27 cellular contexts compared by ENCODE assay signal in genomic region chr2:59893612-59894011, GRCh38.
"Had no signal": no experiment of that assay in that cellular context is flagged by ENCODE, and none has a peak within 500 bp of the region (broad histone marks: within the 10 kb centered on the region; RNA-seq: fewer than 3 reads in every experiment).

No MANE protein-coding gene starts in this region.

- H3K9me3 ChIP-seq: stomach, suprapubic skin, testis, thoracic aorta, thyroid gland, tibial artery, tibial nerve, transverse colon, upper lobe of left lung, upper lobe of right lung, uterus, vagina had no signal

- FAIRE-seq: urothelium cell line had no signal

- H3K27me3 ChIP-seq: stomach, suprapubic skin, testis, thyroid gland, tibial artery, tibial nerve, transverse colon, upper lobe of left lung, upper lobe of right lung, uterus, vagina had no signal

- H3K4me1 ChIP-seq: stomach, suprapubic skin, testis, thyroid gland, tibial artery, tibial nerve, transverse colon, upper lobe of left lung, upper lobe of right lung, uterus, vagina had no signal

- H3K4me3 ChIP-seq: stomach, suprapubic skin, testis, thoracic aorta, thyroid gland, tibial artery, tibial nerve, transverse colon, upper lobe of left lung, upper lobe of right lung, uterus, vagina had no signal

- DNase-seq: stimulated activated CD4-positive, alpha-beta T cell treated with anti-CD3 and anti-CD28 coated beads, Interleukin-2, amount 100 ng/mL, for 48 hours; stimulated activated CD4-positive, alpha-beta T cell treated with anti-CD3 and anti-CD28 coated beads, Interleukin-4, amount 100 ng/mL, for 1 hour; stimulated activated CD4-positive, alpha-beta T cell treated with anti-CD3 and anti-CD28 coated beads, Interleukin-4, amount 100 ng/mL, for 24 hours; stimulated activated CD4-positive, alpha-beta T cell treated with anti-CD3 and anti-CD28 coated beads, Interleukin-4, amount 100 ng/mL, for 4 hours; stimulated activated CD8-positive, alpha-beta memory T cell treated with anti-CD3 and anti-CD28 coated beads, Interleukin-4, amount 100 ng/mL, for 48 hours; stimulated activated naive B cell treated with anti-CD40 and anti-IgM and Interleukin-4, amounts not matched to agents 10 μg/mL and 1 μg/mL and 100 μg/mL, for 72 hours; stimulated activated naive CD4-positive, alpha-beta T cell; stimulated activated naive CD4-positive, alpha-beta T cell treated with Interleukin-2 at 50 U/mL for 16 hours; stimulated activated naive CD8-positive, alpha-beta T cell treated with anti-CD3 and anti-CD28 coated beads, Interleukin-15, amount 100 ng/mL, for 72 hours; stimulated activated naive CD8-positive, alpha-beta T cell treated with anti-CD3 and anti-CD28 coated beads, Interleukin-15, Interleukin-2, amounts not matched to agents 100 U/mL and 50 U/mL, for 24 hours; stomach; substantia nigra; testis; thyroid gland; tibial artery; transverse colon; trophoblast cell; upper lobe of left lung; upper lobe of right lung; uterus had no signal

- H3K36me3 ChIP-seq: stomach, suprapubic skin, thoracic aorta, thyroid gland, tibial artery, tibial nerve, transverse colon, upper lobe of left lung, upper lobe of right lung, uterus, vagina had no signal

- H3K27ac ChIP-seq: stomach, suprapubic skin, testis, thoracic aorta, thyroid gland, tibial artery, tibial nerve, transverse colon, upper lobe of left lung, upper lobe of right lung, uterus, vagina had no signal

- ATAC-seq: stimulated activated effector memory CD8-positive, alpha-beta T cell treated with anti-CD3 and anti-CD28 coated beads, Interleukin-12 subunit alpha, Interleukin-12 subunit beta, amount 100 ng/mL, for 72 hours; stimulated activated memory B cell treated with anti-CD40 and anti-IgM and Interleukin-4, amounts not matched to agents 10 μg/mL and 1 μg/mL and 100 μg/mL, for 72 hours; stimulated activated naive B cell treated with anti-CD40 and anti-IgM and Interleukin-4, amounts not matched to agents 10 μg/mL and 1 μg/mL and 100 μg/mL, for 72 hours; stimulated activated naive CD8-positive, alpha-beta T cell treated with anti-CD3 and anti-CD28 coated beads, Interleukin-15, amount 100 ng/mL, for 72 hours; stimulated activated naive CD8-positive, alpha-beta T cell treated with anti-CD3 and anti-CD28 coated beads, Interleukin-15, Interleukin-2, amounts not matched to agents 100 U/mL and 50 U/mL, for 24 hours; upper lobe of right lung had no signal
